Comparison of ENCODE assay signal across 16 cellular contexts in genomic region chr22:44566911-44567310, GRCh38.
DNase-seq lines count a peak whose midpoint lies in the region; ATAC-seq and TF ChIP-seq lines count a peak whose summit lies in the region.
"Had no signal": no experiment of that assay in that cellular context is flagged by ENCODE, and none has a peak within 500 bp of the region (broad histone marks: within the 10 kb centered on the region; RNA-seq: fewer than 3 reads in every experiment).

No MANE protein-coding gene starts in this region.

- H3K27me3 Mint-ChIP-seq in activated naive CD8-positive, alpha-beta T cell treated with anti-CD3 and anti-CD28 coated beads, Interleukin-2, amount 10 ng/mL, durations not matched to agents 7 days and 5 days, result peaks cover 7% of the 10 kb centered on the region
- H3K27me3 Mint-ChIP-seq in activated naive CD8-positive, alpha-beta T cell treated with anti-CD3 and anti-CD28 coated beads for 36 hours, result peaks cover 2% of the 10 kb centered on the region

- POLR2A ChIA-PET in activated naive CD8-positive, alpha-beta T cell treated with anti-CD3 and anti-CD28 coated beads, Interleukin-2, amount 10 ng/mL, durations not matched to agents 7 days and 5 days (lab: Charles Lee), result no interaction called here

- intact Hi-C loops in sigmoid colon (cut with DNase I), result loop anchor here (5.0 kb wide), 1 partner anchor 485 kb away; no protein-coding TSS in a partner anchor

- H3K27ac Mint-ChIP-seq in activated naive CD8-positive, alpha-beta T cell treated with anti-CD3 and anti-CD28 coated beads, Interleukin-2, amount 10 ng/mL, durations not matched to agents 7 days and 5 days, result no peak overlapping the region
- no peak overlapping the region for H3K27ac Mint-ChIP-seq in activated naive CD8-positive, alpha-beta T cell treated with anti-CD3 and anti-CD28 coated beads for 36 hours
- H3K27ac Mint-ChIP-seq: B cell, IgD-negative memory B cell had no signal

- peaks cover 1% of the 10 kb centered on the region for H3K4me1 Mint-ChIP-seq in activated naive CD8-positive, alpha-beta T cell treated with anti-CD3 and anti-CD28 coated beads, Interleukin-2, amount 10 ng/mL, durations not matched to agents 7 days and 5 days
- H3K4me1 Mint-ChIP-seq in activated naive CD8-positive, alpha-beta T cell treated with anti-CD3 and anti-CD28 coated beads for 36 hours, result no peaks in the 10 kb centered on the region
- H3K4me1 Mint-ChIP-seq: B cell, IgD-negative memory B cell had no signal

- H3K4me1 ChIP-seq in sigmoid colon, result no peaks in the 10 kb centered on the region
- H3K4me1 ChIP-seq: SJCRH30 had no signal

- no peaks in the 10 kb centered on the region for H3K27me3 ChIP-seq in sigmoid colon
- H3K27me3 ChIP-seq: SJCRH30 had no signal

- no peak for TF ChIP-seq CTCF in sigmoid colon (IDR thresholded peaks at IDR 0.05)

- DNase-seq in activated naive CD8-positive, alpha-beta T cell treated with anti-CD3 and anti-CD28 coated beads, Interleukin-2, amount 10 ng/mL, durations not matched to agents 7 days and 5 days, result peak; percentile 13
- DNase-seq in activated naive CD8-positive, alpha-beta T cell treated with anti-CD3 and anti-CD28 coated beads for 36 hours, result no peak
- DNase-seq in ecto neural progenitor cell (ENCODE audit: low spot score) (peak; percentile 34), sigmoid colon (peak; percentile 60), GM19240 (ENCODE audit: insufficient read length, low spot score) (no peak), SW480 (ENCODE audit: low spot score) (no peak), middle frontal gyrus (ENCODE audit: extremely low spot score, low spot score) (no peak)
- DNase-seq: GF-D8, NCI-H1105, NCI-H146, NCI-H226, NCI-H510A treated with DMSO at 0.1 percent for 48 hours, NCI-H748 treated with DMSO at 0.1 percent for 48 hours, SJCRH30 had no signal

- 83 to 87% methylated on average over 17 of the region's 17 CpGs for WGBS in sigmoid colon, 2 donors

- H3K4me3 Mint-ChIP-seq in activated naive CD8-positive, alpha-beta T cell treated with anti-CD3 and anti-CD28 coated beads, Interleukin-2, amount 10 ng/mL, durations not matched to agents 7 days and 5 days, result no peak overlapping the region
- no peak overlapping the region for H3K4me3 Mint-ChIP-seq in activated naive CD8-positive, alpha-beta T cell treated with anti-CD3 and anti-CD28 coated beads for 36 hours
- H3K4me3 Mint-ChIP-seq: B cell, IgD-negative memory B cell had no signal

- H3K27ac ChIP-seq in sigmoid colon, result no peak overlapping the region
- H3K27ac ChIP-seq: SJCRH30 had no signal

- no peak for ATAC-seq in activated naive CD8-positive, alpha-beta T cell treated with anti-CD3 and anti-CD28 coated beads, Interleukin-2, amount 10 ng/mL, durations not matched to agents 7 days and 5 days (ENCODE audit: low read depth)

- TF ChIP-seq POLR2A in sigmoid colon (IDR thresholded peaks at IDR 0.05), result no peak

- H3K4me3 ChIP-seq in sigmoid colon, result no peak overlapping the region
- H3K4me3 ChIP-seq: SJCRH30 had no signal

- peaks cover 3% of the 10 kb centered on the region for H3K36me3 Mint-ChIP-seq in activated naive CD8-positive, alpha-beta T cell treated with anti-CD3 and anti-CD28 coated beads, Interleukin-2, amount 10 ng/mL, durations not matched to agents 7 days and 5 days
- H3K36me3 Mint-ChIP-seq in activated naive CD8-positive, alpha-beta T cell treated with anti-CD3 and anti-CD28 coated beads for 36 hours, result no peaks in the 10 kb centered on the region

- TF ChIP-seq EP300 in sigmoid colon (IDR thresholded peaks at IDR 0.05), result no peak

- no peaks in the 10 kb centered on the region for H3K9me3 ChIP-seq in sigmoid colon
- H3K9me3 ChIP-seq: SJCRH30 had no signal

- no peaks in the 10 kb centered on the region for H3K36me3 ChIP-seq in sigmoid colon
- H3K36me3 ChIP-seq: SJCRH30 had no signal

- H3K9me3 Mint-ChIP-seq in activated naive CD8-positive, alpha-beta T cell treated with anti-CD3 and anti-CD28 coated beads, Interleukin-2, amount 10 ng/mL, durations not matched to agents 7 days and 5 days, result peaks cover 6% of the 10 kb centered on the region
- H3K9me3 Mint-ChIP-seq in activated naive CD8-positive, alpha-beta T cell treated with anti-CD3 and anti-CD28 coated beads for 36 hours, result peaks cover 6% of the 10 kb centered on the region

Comparison
In these comparisons a context has a peak if more than half of its experiments do, and no peak if none do; other contexts are left out.
1. DNase-seq: peak in activated naive CD8-positive, alpha-beta T cell treated with anti-CD3 and anti-CD28 coated beads, Interleukin-2, amount 10 ng/mL, durations not matched to agents 7 days and 5 days (single experiment), ecto neural progenitor cell (single experiment) and sigmoid colon (single experiment); none in activated naive CD8-positive, alpha-beta T cell treated with anti-CD3 and anti-CD28 coated beads for 36 hours (single experiment), GM19240 (single experiment), SW480 (single experiment) and middle frontal gyrus (single experiment).